15 cellular contexts compared by ENCODE assay signal in genomic region chr12:7433276-7433822, GRCh38. TPM values are rescaled to one million over a fixed set of nuclear protein-coding genes. Genes with fewer than 3 reads are reported as not detected.
DNase-seq lines count a peak whose midpoint lies in the region; ATAC-seq, FAIRE-seq and TF ChIP-seq lines count a peak whose summit lies in the region.
"Had no signal": no experiment of that assay in that cellular context is flagged by ENCODE, and none has a peak within 500 bp of the region (broad histone marks: within the 10 kb centered on the region; RNA-seq: fewer than 3 reads in every experiment).

No MANE protein-coding gene starts in this region.

- POLR2A ChIA-PET in Panc1 (lab: Charles Lee) = no interaction called here
- POLR2A ChIA-PET in endothelial cell of umbilical vein (lab: Charles Lee) = no interaction called here
- POLR2A ChIA-PET in activated CD4-positive, alpha-beta memory T cell treated with anti-CD3 and anti-CD28 coated beads for 36 hours (lab: Charles Lee) = no interaction called here

- peak overlapping the region; percentile 57 for H3K4me2 ChIP-seq in endothelial cell of umbilical vein (ENCODE audit: insufficient read depth, low read length)

- H3K27me3 Mint-ChIP-seq in activated CD4-positive, alpha-beta memory T cell treated with anti-CD3 and anti-CD28 coated beads for 36 hours = peaks cover 2% of the 10 kb centered on the region

- ATAC-seq in Panc1 (0 out of 2 replicates have a peak, but pooled peaks have one; percentile 17), GM21786 (IDR thresholded peaks at IDR 0.05; ENCODE audit: unreplicated experiment) (no peak)
- ATAC-seq: activated T-cell treated with anti-CD3 and anti-CD28 coated beads, Interleukin-2, amount 50 U/mL, for 4 hours; body of pancreas had no signal

- no peak overlapping the region for H3K27ac ChIP-seq in Panc1 (ENCODE audit: low read length)
- H3K27ac ChIP-seq in endothelial cell of umbilical vein (ENCODE audit: insufficient read depth, low read depth, low read length) = peak overlapping the region; percentile 93
- H3K27ac ChIP-seq: body of pancreas had no signal

- H3K27me3 ChIP-seq in Panc1 (ENCODE audit: control insufficient read depth, insufficient read depth, low read length) (no peaks in the 10 kb centered on the region), endothelial cell of umbilical vein (ENCODE audit: control insufficient read depth in 2 of 2, insufficient read depth in 2 of 2, low read length in 2 of 2) (no peaks in the 10 kb centered on the region)
- H3K27me3 ChIP-seq: body of pancreas had no signal

- H4K20me1 ChIP-seq in endothelial cell of umbilical vein (replicated peaks; ENCODE audit: control insufficient read depth, extremely low read depth, insufficient read depth, low read length) = no peaks in the 10 kb centered on the region

- CTCF ChIA-PET in Panc1 (lab: Charles Lee) = no interaction called here
- CTCF ChIA-PET in endothelial cell of umbilical vein (lab: Charles Lee) = interaction anchor here (1.0 to 1.3 kb wide), 3 partner anchors 8 to 28 kb away, joined by 3 to 5 read pairs (median 3); no protein-coding TSS in a partner anchor
- CTCF ChIA-PET in activated CD4-positive, alpha-beta memory T cell treated with anti-CD3 and anti-CD28 coated beads for 36 hours (lab: Charles Lee) = no interaction called here

- peak; percentile 78 for FAIRE-seq in endothelial cell of umbilical vein (lab: Jason Lieb, UNC)
- FAIRE-seq: GM12892 had no signal

- H3K9me3 ChIP-seq in Panc1 (ENCODE audit: control insufficient read depth, insufficient read depth, low read depth, low read length) (no peaks in the 10 kb centered on the region), endothelial cell of umbilical vein (replicated peaks; ENCODE audit: control insufficient read depth, insufficient read depth, low read length) (no peaks in the 10 kb centered on the region)
- H3K9me3 ChIP-seq: body of pancreas had no signal

- no peaks in the 10 kb centered on the region for H3K36me3 Mint-ChIP-seq in activated CD4-positive, alpha-beta memory T cell treated with anti-CD3 and anti-CD28 coated beads for 36 hours

- no TSS peak for BruUV-seq in Panc1 (replicated peaks; lab: Mats Ljungman, UMichigan)
- no TSS peak for BruUV-seq in endothelial cell of umbilical vein (replicated peaks; lab: Mats Ljungman, UMichigan)

- H3K9ac ChIP-seq in endothelial cell of umbilical vein (replicated peaks; ENCODE audit: extremely low read depth, insufficient read depth, low read length) = peak overlapping the region; percentile 56

- no peaks in the 10 kb centered on the region for H3K9me3 Mint-ChIP-seq in activated CD4-positive, alpha-beta memory T cell treated with anti-CD3 and anti-CD28 coated beads for 36 hours
- H3K9me3 Mint-ChIP-seq: activated T-cell treated with anti-CD3 and anti-CD28 coated beads, Interleukin-2, amount 50 U/mL, for 4 hours had no signal

- no peak overlapping the region for H3K27ac Mint-ChIP-seq in activated CD4-positive, alpha-beta memory T cell treated with anti-CD3 and anti-CD28 coated beads for 36 hours

- intact Hi-C loops in Panc1 (cut with micrococcal nuclease; ENCODE audit: unreplicated experiment) = no loop called here
- intact Hi-C loops in endothelial cell of umbilical vein (cut with micrococcal nuclease) = loop anchor here (2.0 to 10.0 kb wide), 2 partner anchors 85 to 1429 kb away; no protein-coding TSS in a partner anchor
- intact Hi-C loops in activated CD4-positive, alpha-beta memory T cell treated with anti-CD3 and anti-CD28 coated beads for 36 hours (cut with micrococcal nuclease) = no loop called here

- dilution Hi-C loops in endothelial cell of umbilical vein (cut with MboI; ENCODE audit: extremely low pct_ligation_motif_present, low sequenced_read_pairs) = no loop called here

- no peaks in the 10 kb centered on the region for H3K4me1 Mint-ChIP-seq in activated CD4-positive, alpha-beta memory T cell treated with anti-CD3 and anti-CD28 coated beads for 36 hours (ENCODE audit: low read depth)

- H3K4me1 ChIP-seq in Panc1 (ENCODE audit: control insufficient read depth, insufficient read depth, low read length) (no peaks in the 10 kb centered on the region), endothelial cell of umbilical vein (ENCODE audit: control insufficient read depth, extremely low read depth, insufficient read depth, low read length) (peaks cover 41% of the 10 kb centered on the region)
- H3K4me1 ChIP-seq: body of pancreas had no signal

- H3K36me3 ChIP-seq in Panc1 (ENCODE audit: control insufficient read depth, insufficient read depth, low read length) (no peaks in the 10 kb centered on the region), endothelial cell of umbilical vein (ENCODE audit: control insufficient read depth in 2 of 2, extremely low read depth in 1 of 2, insufficient read depth in 2 of 2, low read length in 2 of 2) (no peaks in the 10 kb centered on the region)

- H3K79me2 ChIP-seq in endothelial cell of umbilical vein (ENCODE audit: control insufficient read depth, insufficient read depth, low read length) = no peaks in the 10 kb centered on the region

- H3K4me3 Mint-ChIP-seq in activated CD4-positive, alpha-beta memory T cell treated with anti-CD3 and anti-CD28 coated beads for 36 hours = no peak overlapping the region
- H3K4me3 Mint-ChIP-seq: activated T-cell treated with anti-CD3 and anti-CD28 coated beads, Interleukin-2, amount 50 U/mL, for 4 hours had no signal

- peak overlapping the region; percentile 63 for H2AFZ ChIP-seq in endothelial cell of umbilical vein (ENCODE audit: low read depth, low read length)

- H3K4me3 ChIP-seq in Panc1 (ENCODE audit: low read depth in 2 of 2, low read length in 2 of 2) (no peak overlapping the region), endothelial cell of umbilical vein (replicated peaks in 1 of 3; ENCODE audit: insufficient read depth in 1 of 3, low read depth in 1 of 3, low read length in 3 of 3) (peak overlapping the region in 1 of 3 experiments; percentile 12)
- H3K4me3 ChIP-seq: body of pancreas had no signal

- peak; percentile 32 for DNase-seq in GM03348 (ENCODE audit: low spot score)
- DNase-seq in Panc1 (ENCODE audit: low read depth, low spot score) = no peak
- DNase-seq in endothelial cell of umbilical vein (ENCODE audit: low read depth, low spot score) = peak; percentile 91
- peak; percentile 81 for DNase-seq in pulmonary artery endothelial cell (ENCODE audit: low read depth, low spot score)
- DNase-seq in activated CD4-positive, alpha-beta memory T cell treated with anti-CD3 and anti-CD28 coated beads for 36 hours = no peak
- DNase-seq in erythroblast (lab: John Stamatoyannopoulos, UW) = no peak
- DNase-seq: activated CD4-positive, CD25-positive, alpha-beta regulatory T cell; activated T-cell treated with anti-CD3 and anti-CD28 coated beads, Interleukin-2, amount 50 U/mL, for 4 hours; body of pancreas; DMS 273 treated with DMSO at 0.1 percent for 48 hours; GOT3; NCI-H1417 treated with DMSO at 0.1 percent for 48 hours; SHP77 treated with DMSO at 0.1 percent for 48 hours had no signal

- in situ Hi-C loops in Panc1 (cut with HindIII; ENCODE audit: low pct_unique_long_range_greater_than_20kb, low sequenced_read_pairs) = no loop called here

- no peak for TF ChIP-seq POLR2A in endothelial cell of umbilical vein (IDR thresholded peaks at IDR 0.05; ENCODE audit: low read depth, low read length)
- TF ChIP-seq POLR2A in erythroblast (IDR thresholded peaks at IDR 0.05; ENCODE audit: low read length) = no peak

- H3K9me1 ChIP-seq in endothelial cell of umbilical vein (replicated peaks; ENCODE audit: control insufficient read depth, extremely low read depth, insufficient read depth, low read length) = no peaks in the 10 kb centered on the region

- TF ChIP-seq CTCF in Panc1 (IDR thresholded peaks at IDR 0.05) = no peak
- TF ChIP-seq CTCF in endothelial cell of umbilical vein (IDR thresholded peaks at IDR 0.05; ENCODE audit: extremely low read depth in 1 of 2, insufficient read depth in 1 of 2, low read depth in 1 of 2, low read length in 2 of 2) = no peak

TF ChIP-seq in endothelial cell of umbilical vein, 7 proteins besides CTCF, POLR2A, EP300 and RAD21:
- peak; percentile 97 for TF ChIP-seq FOS (IDR thresholded peaks at IDR 0.05; ENCODE audit: borderline replicate concordance, insufficient read depth, low read length)
- peak; percentile 87 for TF ChIP-seq GATA2 (IDR thresholded peaks at IDR 0.05; ENCODE audit: insufficient read depth, insufficient read length, low read depth, low read length)
- peak; percentile 94 for TF ChIP-seq POLR2AphosphoS5 (IDR thresholded peaks at IDR 0.05; ENCODE audit: insufficient read depth, low read depth, low read length)
- TF ChIP-seq EZH2 (IDR thresholded peaks at IDR 0.05; ENCODE audit: borderline replicate concordance, low read depth, low read length, severe bottlenecking) = no peak
- no peak for TF ChIP-seq MYC (IDR thresholded peaks at IDR 0.05; ENCODE audit: low read depth, low read length)
- TF ChIP-seq MAX (IDR thresholded peaks at IDR 0.05; ENCODE audit: insufficient read depth, insufficient read length) = no peak
- peak; percentile 98 for TF ChIP-seq JUN (IDR thresholded peaks at IDR 0.05; ENCODE audit: borderline replicate concordance, insufficient read depth, insufficient read length, low read depth)

RNA-seq across cellular contexts. Expression of gene CD163L1, which starts 10.6 kb away (rescaled TPM):
- not detected for total RNA-seq in Panc1 (2021; ENCODE audit: unreplicated experiment)
- not detected for polyA plus RNA-seq in Panc1 (2012; ENCODE audit: insufficient read length)
- total RNA-seq in endothelial cell of umbilical vein = 7.5 and 10.7 TPM in 2 replicates
- 1.9 and 2.8 TPM in 2 replicates for polyA plus RNA-seq in endothelial cell of umbilical vein
- polyA plus RNA-seq in endothelial cell of umbilical vein (2011; cell fraction: cytosol; rRNA removed) = 4.2 TPM in 2 replicates
- polyA plus RNA-seq in endothelial cell of umbilical vein (2011; cell fraction: nucleus; rRNA removed) = 15.0 and 16.5 TPM in 2 replicates
- polyA plus RNA-seq in endothelial cell of umbilical vein (2012) = 9.0 and 11.9 TPM in 2 replicates
- 10.4 and 38.0 TPM in 2 replicates for polyA minus RNA-seq in endothelial cell of umbilical vein
- polyA minus RNA-seq in endothelial cell of umbilical vein (2011; cell fraction: cytosol; rRNA and poly(A)+ RNA removed) = 2.0 TPM
- polyA minus RNA-seq in endothelial cell of umbilical vein (2011; cell fraction: nucleus; rRNA and poly(A)+ RNA removed) = 16.6 and 24.8 TPM in 2 replicates
- total RNA-seq in pulmonary artery endothelial cell = 1.3 and 2.0 TPM in 2 replicates
- total RNA-seq in activated CD4-positive, alpha-beta memory T cell treated with anti-CD3 and anti-CD28 coated beads for 36 hours = not detected

Comparison
In these comparisons a context has a peak if more than half of its experiments do, and no peak if none do; other contexts are left out.
1. DNase-seq: peak in GM03348 (single experiment), endothelial cell of umbilical vein (single experiment) and pulmonary artery endothelial cell (single experiment); none in Panc1 (single experiment), activated CD4-positive, alpha-beta memory T cell treated with anti-CD3 and anti-CD28 coated beads for 36 hours (single experiment) and erythroblast (0 of 2).